ENCODE assay signal across 17 cellular contexts in the genomic region with DNA sequence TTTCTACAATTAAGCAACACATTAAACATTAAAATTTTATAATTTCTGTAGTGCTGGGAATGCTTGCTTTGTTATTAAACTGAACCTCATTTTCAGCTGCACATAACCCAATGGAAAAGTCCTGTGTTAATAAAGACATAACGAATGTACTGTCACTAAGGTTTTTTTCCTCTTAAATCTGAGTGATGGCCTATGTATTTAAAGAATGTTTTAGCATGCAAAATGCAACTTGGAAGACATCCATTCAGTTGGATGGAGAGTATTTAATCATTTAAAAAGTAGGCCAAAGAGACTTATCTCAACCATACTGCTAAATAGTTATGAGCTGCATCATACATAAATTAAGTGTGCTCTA. TPM values are rescaled to one million over a fixed set of nuclear protein-coding genes. Genes with fewer than 3 reads are reported as not detected.
A peak's percentile ranks its signal among the peaks of the same experiment; 100 is the strongest.
DNase-seq lines count a peak whose midpoint lies in the region; ATAC-seq, FAIRE-seq and TF ChIP-seq lines count a peak whose summit lies in the region.
"Had no signal": no experiment of that assay in that cellular context is flagged by ENCODE, and none has a peak within 500 bp of the region (broad histone marks: within the 10 kb centered on the region; RNA-seq: fewer than 3 reads in every experiment).

No MANE protein-coding gene starts in this region.

- H4K91ac ChIP-seq in H1 (replicated peaks; ENCODE audit: insufficient read length, low read length), result no peak overlapping the region

- no peak for TF ChIP-seq CTCF in H1 (IDR thresholded peaks at IDR 0.05; ENCODE audit: control extremely low read depth in 1 of 3, insufficient read depth in 1 of 3, low read depth in 1 of 3, low read length in 3 of 3)

- H3K36me3 ChIP-seq in adipocyte (ENCODE audit: control insufficient read depth, insufficient read depth, low read length, severe bottlenecking) (no peaks in the 10 kb centered on the region), H1 (ENCODE audit: control insufficient read depth in 2 of 4, insufficient read depth in 4 of 4, low read length in 3 of 4) (no peaks in the 10 kb centered on the region)
- H3K36me3 ChIP-seq: BLaER1 treated with 17β-estradiol and CSF1 and Interleukin-3, amounts not matched to agents 10 nM and 100 nM; HAP-1 had no signal

- no peak overlapping the region for H3K56ac ChIP-seq in H1 (replicated peaks; ENCODE audit: insufficient read length, low read depth, low read length)

- H4K20me1 ChIP-seq in H1 (replicated peaks in 1 of 2; ENCODE audit: control insufficient read depth in 1 of 2, insufficient read depth in 2 of 2, low read length in 2 of 2), result no peaks in the 10 kb centered on the region
- H4K20me1 ChIP-seq: BLaER1 treated with 17β-estradiol and CSF1 and Interleukin-3, amounts not matched to agents 10 nM and 100 nM had no signal

- H3K9me3 ChIP-seq in adipocyte (ENCODE audit: control insufficient read depth, low read length), result no peaks in the 10 kb centered on the region
- no peaks in the 10 kb centered on the region for H3K9me3 ChIP-seq in H1 (ENCODE audit: insufficient read depth in 2 of 2, low read depth in 1 of 2, low read length in 1 of 2)
- no peaks in the 10 kb centered on the region for H3K9me3 ChIP-seq in T-helper 17 cell (ENCODE audit: control insufficient read depth, low read length, poor library complexity, severe bottlenecking)
- H3K9me3 ChIP-seq: BLaER1 treated with 17β-estradiol and CSF1 and Interleukin-3, amounts not matched to agents 10 nM and 100 nM; HAP-1 had no signal

- WGBS in H1 (ENCODE audit: extremely low coverage in 1 of 2, insufficient coverage in 1 of 2, insufficient read length in 1 of 2, insufficient replicate concordance in 2 of 2, low coverage in 1 of 2, low lambda C conversion rate in 2 of 2, missing lambda C conversion rate in 1 of 2), 2 experiments, result 56% methylated on average over 1 of the region's 1 CpG; no CpG with 5 or more reads in 1 of the 2 experiments

- H3K4me2 ChIP-seq in H1 (ENCODE audit: insufficient read depth in 1 of 2, low read depth in 2 of 2, low read length in 2 of 2), result no peak overlapping the region
- H3K4me2 ChIP-seq: BLaER1 treated with 17β-estradiol and CSF1 and Interleukin-3, amounts not matched to agents 10 nM and 100 nM had no signal

- CTCF ChIA-PET in H1 (lab: Charles Lee; ENCODE audit: partially characterized antibody), result interaction anchor here (1.3 kb wide), 1 partner anchor 49 kb away, joined by 4 read pairs; a partner anchor contains a TSS

- no peak overlapping the region for H3K14ac ChIP-seq in H1 (ENCODE audit: insufficient read length)

- no peak overlapping the region for H3K18ac ChIP-seq in H1 (ENCODE audit: extremely low read depth, low read length)

- no peak for TF ChIP-seq RAD21 in H1 (IDR thresholded peaks at IDR 0.05 in 1 of 2, conservative IDR thresholded peaks at IDR 0.05 in 1 of 2; ENCODE audit: low read depth in 2 of 2, low read length in 2 of 2)

- H3K27me3 ChIP-seq in adipocyte (replicated peaks; ENCODE audit: control insufficient read depth, insufficient read depth, low read length) (no peaks in the 10 kb centered on the region), H1 (replicated peaks in 1 of 4; ENCODE audit: control insufficient read depth in 3 of 4, extremely low read depth in 1 of 4, insufficient read depth in 3 of 4, low read length in 3 of 4) (peaks cover 0 to 1% (median 0%) of the 10 kb centered on the region in 4 experiments; a peak in 1 of 7 replicates)
- H3K27me3 ChIP-seq: BLaER1 treated with 17β-estradiol and CSF1 and Interleukin-3, amounts not matched to agents 10 nM and 100 nM had no signal

- no peaks in the 10 kb centered on the region for H3K4me1 Mint-ChIP-seq in T-helper 17 cell
- H3K4me1 Mint-ChIP-seq: CD4-positive, CD25-positive, alpha-beta regulatory T cell had no signal

- no peak overlapping the region for H2AFZ ChIP-seq in H1 (ENCODE audit: low read length)

- H3K4me3 Mint-ChIP-seq in T-helper 17 cell, result no peak overlapping the region
- H3K4me3 Mint-ChIP-seq: CD4-positive, CD25-positive, alpha-beta regulatory T cell had no signal

- H4K8ac ChIP-seq in H1 (ENCODE audit: extremely low read depth, insufficient read depth, low read length), result no peak overlapping the region

- peak overlapping the region; percentile 12 for H4K5ac ChIP-seq in H1 (ENCODE audit: insufficient read length, low read depth, low read length)

- no peaks in the 10 kb centered on the region for H3K4me1 ChIP-seq in adipocyte (ENCODE audit: control insufficient read depth, insufficient read depth, low read length)
- H3K4me1 ChIP-seq in H1 (replicated peaks in 1 of 4; ENCODE audit: control insufficient read depth in 3 of 4, insufficient read depth in 4 of 4, low read length in 3 of 4), result peaks cover 0 to 4% (median 0%) of the 10 kb centered on the region in 4 experiments; a peak in 1 of 7 replicates
- H3K4me1 ChIP-seq: BLaER1 treated with 17β-estradiol and CSF1 and Interleukin-3, amounts not matched to agents 10 nM and 100 nM had no signal

- H3K27ac ChIP-seq in H1 (ENCODE audit: low read depth, low read length), result no peak overlapping the region
- H3K27ac ChIP-seq: BLaER1 treated with 17β-estradiol and CSF1 and Interleukin-3, amounts not matched to agents 10 nM and 100 nM had no signal

- H2BK20ac ChIP-seq in H1 (ENCODE audit: low read length), result no peak overlapping the region

- H3K27me3 Mint-ChIP-seq in T-helper 17 cell, result peaks cover 10% of the 10 kb centered on the region

- no peak overlapping the region for H3K23ac ChIP-seq in H1 (ENCODE audit: insufficient read length)

- no peak for TF ChIP-seq POLR2A in H1 (IDR thresholded peaks at IDR 0.05; ENCODE audit: control extremely low read depth in 1 of 2, low read depth in 2 of 2, low read length in 2 of 2)

- no peak overlapping the region for H2AK5ac ChIP-seq in H1 (ENCODE audit: low read depth, low read length)

- H2BK120ac ChIP-seq in H1 (replicated peaks; ENCODE audit: low read depth, low read length), result no peak overlapping the region

- DNase-seq in EH (ENCODE audit: low read depth), result peak; percentile 6
- peak; percentile 24 for DNase-seq in NCI-H226
- DNase-seq in adipocyte (ENCODE audit: low read depth), result peak; percentile 3
- no peak for DNase-seq in H1 (ENCODE audit: low read depth in 1 of 2, low spot score in 2 of 2)
- no peak for DNase-seq in activated T-cell treated with anti-CD3 and anti-CD28 coated beads, Interleukin-2, amount 50 U/mL, for 48 hours
- DNase-seq in T-helper 17 cell, result no peak
- no peak for DNase-seq in frontal cortex (ENCODE audit: low spot score in 2 of 2)
- DNase-seq in NCI-H2107 (lab: John Stamatoyannopoulos, UW), result no peak
- DNase-seq: 8988T; CD4-positive, CD25-positive, alpha-beta regulatory T cell; DMS53; GOT3; IMR-90 had no signal

- no peak for FAIRE-seq in H1 (lab: Jason Lieb, UNC)
- FAIRE-seq in frontal cortex (lab: Jason Lieb, UNC), result no peak
- FAIRE-seq: GM12878, GM18507 had no signal

- H3K36me3 Mint-ChIP-seq in T-helper 17 cell (ENCODE audit: low read depth), result no peaks in the 10 kb centered on the region
- H3K36me3 Mint-ChIP-seq: CD4-positive, CD25-positive, alpha-beta regulatory T cell had no signal

- no peaks in the 10 kb centered on the region for H3K23me2 ChIP-seq in H1 (ENCODE audit: low read depth, low read length)

- ATAC-seq in T-helper 17 cell, result no peak
- ATAC-seq: GM12878 had no signal

- no peak overlapping the region for H2BK12ac ChIP-seq in H1 (ENCODE audit: low read depth, low read length)

- H3K4ac ChIP-seq in H1 (replicated peaks; ENCODE audit: insufficient read length, low read depth, low read length), result no peak overlapping the region

- POLR2A ChIA-PET in H1 (lab: Charles Lee; ENCODE audit: partially characterized antibody), result no interaction called here

- no peak overlapping the region for H2BK15ac ChIP-seq in H1 (ENCODE audit: low read length)

- no peaks in the 10 kb centered on the region for H3K79me1 ChIP-seq in H1 (ENCODE audit: low read depth, low read length)

- H3K27ac Mint-ChIP-seq in T-helper 17 cell, result no peak overlapping the region
- H3K27ac Mint-ChIP-seq: CD4-positive, CD25-positive, alpha-beta regulatory T cell had no signal

- H3K9ac ChIP-seq in adipocyte (ENCODE audit: low read length) (no peak overlapping the region), H1 (replicated peaks in 1 of 4; ENCODE audit: extremely low read depth in 1 of 4, low read depth in 3 of 4, low read length in 3 of 4) (no peak overlapping the region)
- H3K9ac ChIP-seq: BLaER1 treated with 17β-estradiol and CSF1 and Interleukin-3, amounts not matched to agents 10 nM and 100 nM had no signal

- H3K4me3 ChIP-seq in adipocyte (ENCODE audit: low read length), result no peak overlapping the region
- H3K4me3 ChIP-seq in H1 (ENCODE audit: extremely low read depth in 1 of 4, insufficient read depth in 2 of 4, low read depth in 3 of 4, low read length in 4 of 4), result no peak overlapping the region
- H3K4me3 ChIP-seq: BLaER1 treated with 17β-estradiol and CSF1 and Interleukin-3, amounts not matched to agents 10 nM and 100 nM; GM12878; HAP-1 had no signal

- no peak for TF ChIP-seq EP300 in H1 (IDR thresholded peaks at IDR 0.05; ENCODE audit: borderline replicate concordance in 1 of 2, low read depth in 2 of 2, low read length in 2 of 2)

- H3K79me2 ChIP-seq in H1 (ENCODE audit: control insufficient read depth in 1 of 2, insufficient read depth in 2 of 2, low read length in 2 of 2), result no peaks in the 10 kb centered on the region

- no peak overlapping the region for H2BK5ac ChIP-seq in H1 (ENCODE audit: low read depth, low read length)

TF ChIP-seq in H1, 55 proteins besides CTCF, POLR2A, EP300 and RAD21 (continues in another document):
- no peak for TF ChIP-seq KDM1A (IDR thresholded peaks at IDR 0.05; ENCODE audit: borderline replicate concordance, low read length)
- no peak for TF ChIP-seq ASH2L (IDR thresholded peaks at IDR 0.05; ENCODE audit: low read length)
- TF ChIP-seq YY1 (IDR thresholded peaks at IDR 0.05; ENCODE audit: low read depth, low read length), result no peak
- TF ChIP-seq SP2 (IDR thresholded peaks at IDR 0.05; ENCODE audit: low read length), result no peak
- TF ChIP-seq NANOG (IDR thresholded peaks at IDR 0.05; ENCODE audit: insufficient read depth, low read depth, low read length, poor library complexity, severe bottlenecking), result no peak
- TF ChIP-seq SIN3A (conservative IDR thresholded peaks at IDR 0.05 in 1 of 2, IDR thresholded peaks at IDR 0.05 in 1 of 2; ENCODE audit: low read depth in 1 of 2, low read length in 2 of 2), result no peak
- no peak for TF ChIP-seq GTF2F1 (IDR thresholded peaks at IDR 0.05; ENCODE audit: borderline replicate concordance, low read depth, low read length)

RNA-seq across cellular contexts. Expression of a gene that starts 48.5 kb away (rescaled TPM):
- total RNA-seq in H1 (2021; fragmentation: NEBNext Ultra II Directional; extraction: Animal tissue kit (Norgen Biotek cat#: 25700)), result 12.3 and 14.5 TPM in 2 replicates
- polyA plus RNA-seq in H1 (2011; rRNA removed), result 5.0 and 7.9 TPM in 2 replicates
- polyA plus RNA-seq in H1 (2011; cell fraction: cytosol; rRNA removed), result 12.7 TPM
- polyA plus RNA-seq in H1 (2011; cell fraction: nucleus; rRNA removed), result 5.0 TPM
- 7.7 to 14.7 TPM (median 10.0 TPM) in 4 replicates for polyA plus RNA-seq in H1 (2012, experiment 1 of 2)
- polyA plus RNA-seq in H1 (2012, experiment 2 of 2), result 5.0 TPM
- polyA plus RNA-seq in H1 (2013, experiment 1 of 2), result 20.1 TPM
- 17.5 TPM for polyA plus RNA-seq in H1 (2013, experiment 2 of 2)
- 6.0 and 7.4 TPM in 2 replicates for polyA minus RNA-seq in H1 (2011; rRNA and poly(A)+ RNA removed)
- polyA minus RNA-seq in H1 (2011; cell fraction: cytosol; rRNA and poly(A)+ RNA removed), result 4.9 TPM
- 9.9 TPM for polyA minus RNA-seq in H1 (2011; cell fraction: nucleus; rRNA and poly(A)+ RNA removed)
- 10 to 100 TPM in 1 of 2 donors, 1 to 10 TPM in 1; 10.0 to 13.4 TPM for total RNA-seq in T-helper 17 cell
- total RNA-seq in frontal cortex, result 15.9 TPM

Comparison
In these comparisons a context has a peak if more than half of its experiments do, and no peak if none do; other contexts are left out.
1. DNase-seq: peak in EH (single experiment), NCI-H226 (single experiment) and adipocyte (single experiment); none in H1 (0 of 2), activated T-cell treated with anti-CD3 and anti-CD28 coated beads, Interleukin-2, amount 50 U/mL, for 48 hours (0 of 2), T-helper 17 cell (0 of 3), frontal cortex (0 of 2) and NCI-H2107 (single experiment).